Comparison of ENCODE assay signal across 32 cellular contexts in genomic region chr3:197006860-197007259, GRCh38.
"Had no signal": no experiment of that assay in that cellular context is flagged by ENCODE, and none has a peak within 500 bp of the region (broad histone marks: within the 10 kb centered on the region; RNA-seq: fewer than 3 reads in every experiment).

No MANE protein-coding gene starts in this region.

- H3K27me3 Mint-ChIP-seq: natural killer cell treated with Interleukin-12 subunit alpha and Interleukin-12 subunit beta and Interleukin-15 and Interleukin-18, amount 100 ng/mL, for 72 hours had no signal

- H3K9me3 ChIP-seq: neutrophil, ovary, psoas muscle, spleen, suprapubic skin, testis, tibial artery, transverse colon, upper lobe of right lung, uterus had no signal

- H3K27ac ChIP-seq: neutrophil, ovary, parathyroid adenoma, psoas muscle, skin epidermis, spleen, suprapubic skin, testis, tibial artery, transverse colon, upper lobe of right lung, uterus had no signal

- DNase-seq: nephron progenitor cell; nucleus accumbens; ovary; stimulated activated CD4-positive, alpha-beta T cell treated with anti-CD3 and anti-CD28 coated beads, Interleukin-12 subunit alpha, Interleukin-12 subunit beta, amount 100 ng/mL, for 4 hours; stimulated activated CD4-positive, alpha-beta T cell treated with anti-CD3 and anti-CD28 coated beads, Interleukin-1b, Interleukin-23, amount 100 ng/mL, for 48 hours; stimulated activated CD4-positive, alpha-beta T cell treated with anti-CD3 and anti-CD28 coated beads, Interleukin-4, amount 100 ng/mL, for 1 hour; stimulated activated CD4-positive, alpha-beta T cell treated with anti-CD3 and anti-CD28 coated beads, Interleukin-4, amount 100 ng/mL, for 4 hours; stimulated activated CD8-positive, alpha-beta memory T cell treated with anti-CD3 and anti-CD28 coated beads, Interleukin-4, amount 100 ng/mL, for 48 hours; stimulated activated naive CD4-positive, alpha-beta T cell; stimulated activated naive CD8-positive, alpha-beta T cell treated with anti-CD3 and anti-CD28 coated beads, Interleukin-15, amount 100 ng/mL, for 72 hours; stimulated activated naive CD8-positive, alpha-beta T cell treated with anti-CD3 and anti-CD28 coated beads, Interleukin-15, Interleukin-2, amounts not matched to agents 100 U/mL and 50 U/mL, for 24 hours; substantia nigra; testis; tibial artery; transverse colon; upper lobe of right lung; uterus had no signal

- H2AFZ ChIP-seq: parathyroid adenoma had no signal

- H3K4me1 ChIP-seq: psoas muscle, uterus had no signal

- H3K79me2 ChIP-seq: parathyroid adenoma had no signal

- H3K27ac Mint-ChIP-seq: natural killer cell treated with Interleukin-12 subunit alpha and Interleukin-12 subunit beta and Interleukin-15 and Interleukin-18, amount 100 ng/mL, for 72 hours; nephron progenitor cell; progenitor cell of endocrine pancreas; stimulated activated memory B cell treated with anti-CD40 and anti-IgM and Interleukin-4, amounts not matched to agents 10 μg/mL and 1 μg/mL and 100 μg/mL, for 72 hours; stimulated activated naive CD8-positive, alpha-beta T cell treated with anti-CD3 and anti-CD28 coated beads, Interleukin-15, amount 100 ng/mL, for 72 hours had no signal

- H3K9ac ChIP-seq: parathyroid adenoma had no signal

- ATAC-seq: naive thymus-derived CD8-positive, alpha-beta T cell; natural killer cell treated with Interleukin-12 subunit alpha and Interleukin-12 subunit beta and Interleukin-15 and Interleukin-18, amount 100 ng/mL, for 72 hours; psoas muscle; right cardiac atrium; sciatic nerve; stimulated activated memory B cell treated with anti-CD40 and anti-IgM and Interleukin-4, amounts not matched to agents 10 μg/mL and 1 μg/mL and 100 μg/mL, for 72 hours; stimulated activated naive CD8-positive, alpha-beta T cell treated with anti-CD3 and anti-CD28 coated beads, Interleukin-15, amount 100 ng/mL, for 72 hours; stimulated activated naive CD8-positive, alpha-beta T cell treated with anti-CD3 and anti-CD28 coated beads, Interleukin-15, Interleukin-2, amounts not matched to agents 100 U/mL and 50 U/mL, for 24 hours; upper lobe of right lung had no signal

- H3K27me3 ChIP-seq: ovary, suprapubic skin, testis, transverse colon, upper lobe of right lung, uterus had no signal

- H3K9me3 Mint-ChIP-seq: naive thymus-derived CD8-positive, alpha-beta T cell; natural killer cell treated with Interleukin-12 subunit alpha and Interleukin-12 subunit beta and Interleukin-15 and Interleukin-18, amount 100 ng/mL, for 72 hours; nephron progenitor cell; neural crest cell; stimulated activated memory B cell treated with anti-CD40 and anti-IgM and Interleukin-4, amounts not matched to agents 10 μg/mL and 1 μg/mL and 100 μg/mL, for 72 hours; stimulated activated naive CD8-positive, alpha-beta T cell treated with anti-CD3 and anti-CD28 coated beads, Interleukin-15, amount 100 ng/mL, for 72 hours; type B pancreatic cell had no signal

- H3K4me3 Mint-ChIP-seq: naive thymus-derived CD8-positive, alpha-beta T cell; natural killer cell treated with Interleukin-12 subunit alpha and Interleukin-12 subunit beta and Interleukin-15 and Interleukin-18, amount 100 ng/mL, for 72 hours; nephron progenitor cell; neural crest cell; stimulated activated memory B cell treated with anti-CD40 and anti-IgM and Interleukin-4, amounts not matched to agents 10 μg/mL and 1 μg/mL and 100 μg/mL, for 72 hours; stimulated activated naive CD8-positive, alpha-beta T cell treated with anti-CD3 and anti-CD28 coated beads, Interleukin-15, amount 100 ng/mL, for 72 hours; type B pancreatic cell had no signal

- H3K4me3 ChIP-seq: ovary, psoas muscle, skin epidermis, smooth muscle cell, spleen, suprapubic skin, testis, tibial artery, transverse colon, upper lobe of right lung, uterus had no signal

- H3K36me3 ChIP-seq: neutrophil, ovary, spleen, suprapubic skin, tibial artery, transverse colon, upper lobe of right lung, uterus had no signal

- H3K4me2 ChIP-seq: smooth muscle cell had no signal

- H3K36me3 Mint-ChIP-seq: naive thymus-derived CD8-positive, alpha-beta T cell; natural killer cell treated with Interleukin-12 subunit alpha and Interleukin-12 subunit beta and Interleukin-15 and Interleukin-18, amount 100 ng/mL, for 72 hours had no signal
